Comparison of ENCODE assay signal across 13 cellular contexts in genomic region chr2:182504903-182505302, GRCh38.
DNase-seq lines count a peak whose midpoint lies in the region; ATAC-seq and TF ChIP-seq lines count a peak whose summit lies in the region.
"Had no signal": no experiment of that assay in that cellular context is flagged by ENCODE, and none has a peak within 500 bp of the region (broad histone marks: within the 10 kb centered on the region; RNA-seq: fewer than 3 reads in every experiment).

No MANE protein-coding gene starts in this region.

- no peak overlapping the region for H3K27ac Mint-ChIP-seq in CD4-positive, alpha-beta memory T cell
- no peak overlapping the region for H3K27ac Mint-ChIP-seq in activated naive CD8-positive, alpha-beta T cell treated with anti-CD3 and anti-CD28 coated beads, Interleukin-2, amount 50 U/mL, for 24 hours
- H3K27ac Mint-ChIP-seq: memory B cell had no signal

- DNase-seq in AG09319 (ENCODE audit: extremely low read depth, low read depth) (peak; percentile 55), NCI-H226 (peak; percentile 95), fibroblast of mammary gland (ENCODE audit: low read depth) (peak; percentile 84), myocyte (ENCODE audit: low read depth) (peak; percentile 41), NCI-H1092 (lab: John Stamatoyannopoulos, UW) (no peak)
- DNase-seq in CD4-positive, alpha-beta memory T cell = no peak
- DNase-seq in activated naive CD8-positive, alpha-beta T cell treated with anti-CD3 and anti-CD28 coated beads, Interleukin-2, amount 50 U/mL, for 24 hours = no peak
- DNase-seq: activated naive CD4-positive, alpha-beta T cell; C1 segment of cervical spinal cord; NCI-H2227 treated with DMSO at 0.1 percent for 48 hours; stimulated activated CD4-positive, alpha-beta T cell treated with anti-CD3 and anti-CD28 coated beads, Interleukin-2, amount 100 ng/mL, for 24 hours had no signal

- no peaks in the 10 kb centered on the region for H3K27me3 Mint-ChIP-seq in CD4-positive, alpha-beta memory T cell
- no peaks in the 10 kb centered on the region for H3K27me3 Mint-ChIP-seq in activated naive CD8-positive, alpha-beta T cell treated with anti-CD3 and anti-CD28 coated beads, Interleukin-2, amount 50 U/mL, for 24 hours
- H3K27me3 Mint-ChIP-seq: memory B cell had no signal

- H3K4me1 Mint-ChIP-seq in CD4-positive, alpha-beta memory T cell = no peaks in the 10 kb centered on the region
- H3K4me1 Mint-ChIP-seq in activated naive CD8-positive, alpha-beta T cell treated with anti-CD3 and anti-CD28 coated beads, Interleukin-2, amount 50 U/mL, for 24 hours = no peaks in the 10 kb centered on the region
- H3K4me1 Mint-ChIP-seq: memory B cell had no signal

- CTCF ChIA-PET in CD4-positive, alpha-beta memory T cell (lab: Charles Lee; ENCODE audit: partially characterized antibody) = no interaction called here

- no peaks in the 10 kb centered on the region for H3K36me3 ChIP-seq in CD4-positive, alpha-beta memory T cell (ENCODE audit: insufficient read depth, low read length)

- no peak overlapping the region for H3K27ac ChIP-seq in CD4-positive, alpha-beta memory T cell (ENCODE audit: low read depth, low read length)

- TF ChIP-seq CTCF in AG09319 (IDR thresholded peaks at IDR 0.05; ENCODE audit: low read depth, low read length) (no peak), fibroblast of mammary gland (conservative IDR thresholded peaks at IDR 0.05; ENCODE audit: control insufficient read depth, insufficient read depth, low read depth, low read length) (no peak)

- no peaks in the 10 kb centered on the region for H3K9me3 ChIP-seq in CD4-positive, alpha-beta memory T cell (ENCODE audit: control insufficient read depth in 1 of 2, low read length in 2 of 2)

- no peaks in the 10 kb centered on the region for H3K27me3 ChIP-seq in CD4-positive, alpha-beta memory T cell (ENCODE audit: insufficient read depth, low read length)

- ATAC-seq in HG02870 (IDR thresholded peaks at IDR 0.05; ENCODE audit: unreplicated experiment) = no peak
- ATAC-seq in activated naive CD8-positive, alpha-beta T cell treated with anti-CD3 and anti-CD28 coated beads, Interleukin-2, amount 50 U/mL, for 24 hours = no peak

- H3K4me1 ChIP-seq in CD4-positive, alpha-beta memory T cell (ENCODE audit: insufficient read depth, low read length) = no peaks in the 10 kb centered on the region

- intact Hi-C loops in CD4-positive, alpha-beta memory T cell (cut with micrococcal nuclease) = no loop called here

- no peak overlapping the region for H3K4me3 Mint-ChIP-seq in CD4-positive, alpha-beta memory T cell
- H3K4me3 Mint-ChIP-seq in activated naive CD8-positive, alpha-beta T cell treated with anti-CD3 and anti-CD28 coated beads, Interleukin-2, amount 50 U/mL, for 24 hours = no peak overlapping the region
- H3K4me3 Mint-ChIP-seq: memory B cell had no signal

- H3K4me3 ChIP-seq in fibroblast of mammary gland (ENCODE audit: control insufficient read depth, low read depth, low read length) = no peak overlapping the region
- no peak overlapping the region for H3K4me3 ChIP-seq in CD4-positive, alpha-beta memory T cell (ENCODE audit: low read length in 2 of 2)

- H3K9me3 Mint-ChIP-seq in CD4-positive, alpha-beta memory T cell = peaks cover 0 to 2% (median 0%) of the 10 kb centered on the region in 8 donors
- H3K9me3 Mint-ChIP-seq in activated naive CD8-positive, alpha-beta T cell treated with anti-CD3 and anti-CD28 coated beads, Interleukin-2, amount 50 U/mL, for 24 hours = no peaks in the 10 kb centered on the region
- H3K9me3 Mint-ChIP-seq: memory B cell had no signal

- POLR2A ChIA-PET in CD4-positive, alpha-beta memory T cell (lab: Charles Lee; ENCODE audit: partially characterized antibody) = no interaction called here

- no peaks in the 10 kb centered on the region for H3K36me3 Mint-ChIP-seq in CD4-positive, alpha-beta memory T cell
- no peaks in the 10 kb centered on the region for H3K36me3 Mint-ChIP-seq in activated naive CD8-positive, alpha-beta T cell treated with anti-CD3 and anti-CD28 coated beads, Interleukin-2, amount 50 U/mL, for 24 hours (ENCODE audit: low read depth)
- H3K36me3 Mint-ChIP-seq: memory B cell had no signal

Comparison
In these comparisons a context has a peak if more than half of its experiments do, and no peak if none do; other contexts are left out.
1. DNase-seq: peak in AG09319 (single experiment), NCI-H226 (single experiment), fibroblast of mammary gland (single experiment) and myocyte (single experiment); none in CD4-positive, alpha-beta memory T cell (0 of 5), NCI-H1092 (single experiment) and activated naive CD8-positive, alpha-beta T cell treated with anti-CD3 and anti-CD28 coated beads, Interleukin-2, amount 50 U/mL, for 24 hours (single experiment).